27 cellular contexts compared by ENCODE assay signal in the genomic region with DNA sequence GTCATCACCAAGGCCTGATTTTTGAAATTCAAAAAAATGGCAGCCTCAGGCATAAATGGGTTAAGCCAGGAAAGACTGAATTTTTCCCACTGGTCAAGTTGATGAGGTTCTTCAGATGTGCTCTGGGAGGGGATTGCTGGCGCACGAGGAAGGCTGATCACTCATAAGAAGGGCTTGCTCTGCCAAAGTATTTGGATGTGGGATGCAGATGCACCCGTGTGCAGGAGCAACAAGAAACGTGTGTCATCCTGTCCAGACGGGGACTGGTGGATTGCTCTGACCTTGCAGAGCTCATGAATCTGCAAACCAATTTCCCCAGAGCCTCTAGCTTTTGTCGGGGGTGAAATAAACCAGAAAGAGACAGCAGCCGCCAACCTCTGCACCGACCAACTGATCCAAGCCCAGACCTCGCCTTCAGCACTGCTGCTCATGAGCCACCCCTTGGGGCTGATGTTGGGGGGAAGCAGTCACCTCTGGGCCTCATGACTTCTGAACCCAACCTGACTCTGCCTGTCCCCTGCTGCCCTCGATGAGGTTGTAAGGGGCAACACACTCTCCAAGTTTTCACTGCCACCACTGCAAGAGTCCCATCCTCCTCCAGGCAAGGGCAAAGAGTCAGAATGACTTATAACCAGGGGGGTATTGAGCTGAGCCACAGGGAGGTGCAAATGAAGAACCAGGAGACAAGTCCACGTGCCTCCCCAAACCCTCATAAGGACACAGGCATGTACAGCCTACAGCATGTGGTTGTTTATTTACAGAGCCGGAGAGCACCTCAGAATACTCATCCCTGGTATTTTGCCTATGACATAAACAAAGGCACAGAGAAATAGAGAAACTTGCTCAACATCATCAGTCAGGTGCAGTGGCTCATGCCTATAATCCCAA.
DNase-seq lines count a peak whose midpoint lies in the region; ATAC-seq, FAIRE-seq and TF ChIP-seq lines count a peak whose summit lies in the region.
"Had no signal": no experiment of that assay in that cellular context is flagged by ENCODE, and none has a peak within 500 bp of the region (broad histone marks: within the 10 kb centered on the region; RNA-seq: fewer than 3 reads in every experiment).

No MANE protein-coding gene starts in this region.

- WGBS in HepG2 (ENCODE audit: low lambda C conversion rate), result 59% methylated on average over 11 of the region's 12 CpGs
- WGBS in right lobe of liver (ENCODE audit: insufficient coverage, low coverage, low lambda C conversion rate, missing lambda C conversion rate), result 44% methylated on average over 7 of the region's 12 CpGs

- CTCF ChIA-PET in HepG2 (lab: Yijun Ruan, JAX; ENCODE audit: low intra/inter-chr PET ratio, low total read pairs), result no interaction called here

- H3K4me2 ChIP-seq in HepG2 (ENCODE audit: low read depth, low read length) (peak overlapping the region; percentile 59), astrocyte (ENCODE audit: low read length) (no peak overlapping the region)
- H3K4me2 ChIP-seq: BLaER1 had no signal

- H3K9ac ChIP-seq in HepG2 (ENCODE audit: insufficient read depth, low read depth, low read length) (peak overlapping the region; percentile 74), astrocyte (ENCODE audit: low read length) (no peak overlapping the region)
- H3K9ac ChIP-seq: BLaER1 had no signal

- H3K4me1 ChIP-seq in HepG2 (ENCODE audit: insufficient read depth, low read length), result peaks cover 100% of the 10 kb centered on the region
- no peaks in the 10 kb centered on the region for H3K4me1 ChIP-seq in right lobe of liver
- peaks cover 17% of the 10 kb centered on the region for H3K4me1 ChIP-seq in astrocyte (ENCODE audit: insufficient read depth, low read length)
- no peaks in the 10 kb centered on the region for H3K4me1 ChIP-seq in right atrium auricular region
- H3K4me1 ChIP-seq: HAP-1, psoas muscle, thyroid gland had no signal

- no peaks in the 10 kb centered on the region for H3K9me3 ChIP-seq in HepG2 (ENCODE audit: low read length)
- H3K9me3 ChIP-seq in right lobe of liver, result no peaks in the 10 kb centered on the region
- H3K9me3 ChIP-seq in astrocyte (ENCODE audit: insufficient read depth, low read depth, low read length), result no peaks in the 10 kb centered on the region
- H3K9me3 ChIP-seq in right atrium auricular region, result no peaks in the 10 kb centered on the region
- H3K9me3 ChIP-seq: BLaER1, HAP-1, psoas muscle, stomach, thyroid gland had no signal

- H2AFZ ChIP-seq in HepG2 (ENCODE audit: low read length) (no peak overlapping the region), astrocyte (ENCODE audit: low read depth, low read length) (no peak overlapping the region)

- TF ChIP-seq EP300 in HepG2 (IDR thresholded peaks at IDR 0.05; ENCODE audit: low read depth in 2 of 2, low read length in 2 of 2) (peak in 1 of 2 experiments; percentile 18; a peak in 1 of 4 replicates), HepG2 (CRISPR knock-in tag; IDR thresholded peaks at IDR 0.05; ENCODE audit: borderline replicate concordance) (no peak)

- H3K4me1 Mint-ChIP-seq in astrocyte (ENCODE audit: low read depth, unreplicated experiment), result peaks cover 28% of the 10 kb centered on the region
- no peaks in the 10 kb centered on the region for H3K4me1 Mint-ChIP-seq in endothelial cell (ENCODE audit: unreplicated experiment)
- H3K4me1 Mint-ChIP-seq: activated CD4-positive, alpha-beta T cell treated with anti-CD3 and anti-CD28 coated beads, Interleukin-2, amount 10 ng/mL, durations not matched to agents 7 days and 5 days; activated naive CD8-positive, alpha-beta T cell treated with anti-CD3 and anti-CD28 coated beads, Interleukin-2, amount 10 ng/mL, durations not matched to agents 7 days and 5 days had no signal

- intact Hi-C loops in HepG2 (cut with micrococcal nuclease; ENCODE audit: unreplicated experiment), result loop anchor here (1.0 to 5.0 kb wide), 3 partner anchors 7 to 59 kb away; no protein-coding TSS in a partner anchor
- intact Hi-C loops in right lobe of liver (cut with DNase I), result no loop called here

- H3K27ac ChIP-seq in HepG2 (ENCODE audit: extremely low read length, insufficient read depth, low read length) (peak overlapping the region; percentile 74), right lobe of liver (no peak overlapping the region), astrocyte (ENCODE audit: low read depth, low read length) (no peak overlapping the region), right atrium auricular region (no peak overlapping the region)
- H3K27ac ChIP-seq: BLaER1, psoas muscle, stomach, thyroid gland, WERI-Rb-1 had no signal

- no peaks in the 10 kb centered on the region for H3K9me3 Mint-ChIP-seq in astrocyte (ENCODE audit: unreplicated experiment)
- H3K9me3 Mint-ChIP-seq in endothelial cell (ENCODE audit: unreplicated experiment), result no peaks in the 10 kb centered on the region
- H3K9me3 Mint-ChIP-seq: activated CD4-positive, alpha-beta T cell treated with anti-CD3 and anti-CD28 coated beads, Interleukin-2, amount 10 ng/mL, durations not matched to agents 7 days and 5 days; activated naive CD8-positive, alpha-beta T cell treated with anti-CD3 and anti-CD28 coated beads, Interleukin-2, amount 10 ng/mL, durations not matched to agents 7 days and 5 days; activated T-cell treated with anti-CD3 and anti-CD28 coated beads, Interleukin-2, amount 50 U/mL, for 24 hours; memory B cell had no signal

- H3K4me3 Mint-ChIP-seq in astrocyte (ENCODE audit: unreplicated experiment) (no peak overlapping the region), endothelial cell (ENCODE audit: unreplicated experiment) (no peak overlapping the region)
- H3K4me3 Mint-ChIP-seq: activated CD4-positive, alpha-beta T cell treated with anti-CD3 and anti-CD28 coated beads, Interleukin-2, amount 10 ng/mL, durations not matched to agents 7 days and 5 days; activated naive CD8-positive, alpha-beta T cell treated with anti-CD3 and anti-CD28 coated beads, Interleukin-2, amount 10 ng/mL, durations not matched to agents 7 days and 5 days; activated T-cell treated with anti-CD3 and anti-CD28 coated beads, Interleukin-2, amount 50 U/mL, for 24 hours; memory B cell had no signal

- no peaks in the 10 kb centered on the region for H3K27me3 ChIP-seq in HepG2 (ENCODE audit: control insufficient read depth in 1 of 2, insufficient read depth in 2 of 2, low read length in 2 of 2)
- H3K27me3 ChIP-seq in right lobe of liver, result no peaks in the 10 kb centered on the region
- no peaks in the 10 kb centered on the region for H3K27me3 ChIP-seq in astrocyte (ENCODE audit: insufficient read depth, low read length)
- H3K27me3 ChIP-seq in right atrium auricular region, result no peaks in the 10 kb centered on the region
- H3K27me3 ChIP-seq: BLaER1, thyroid gland had no signal

- TF ChIP-seq RAD21 in HepG2 (CRISPR knock-in tag; IDR thresholded peaks at IDR 0.05), result no peak

- H3K27ac Mint-ChIP-seq in astrocyte (ENCODE audit: unreplicated experiment) (no peak overlapping the region), endothelial cell (ENCODE audit: unreplicated experiment) (no peak overlapping the region)
- H3K27ac Mint-ChIP-seq: activated CD4-positive, alpha-beta T cell treated with anti-CD3 and anti-CD28 coated beads, Interleukin-2, amount 10 ng/mL, durations not matched to agents 7 days and 5 days; activated naive CD8-positive, alpha-beta T cell treated with anti-CD3 and anti-CD28 coated beads, Interleukin-2, amount 10 ng/mL, durations not matched to agents 7 days and 5 days; activated T-cell treated with anti-CD3 and anti-CD28 coated beads, Interleukin-2, amount 50 U/mL, for 24 hours; memory B cell had no signal

- H3K36me3 Mint-ChIP-seq in astrocyte (ENCODE audit: low read depth, unreplicated experiment) (peaks cover 10% of the 10 kb centered on the region), endothelial cell (ENCODE audit: low read depth, unreplicated experiment) (no peaks in the 10 kb centered on the region)
- H3K36me3 Mint-ChIP-seq: activated naive CD8-positive, alpha-beta T cell treated with anti-CD3 and anti-CD28 coated beads, Interleukin-2, amount 10 ng/mL, durations not matched to agents 7 days and 5 days; memory B cell had no signal

- in situ Hi-C loops in HepG2 (cut with HindIII; ENCODE audit: extremely low pct_ligation_motif_present, low pct_unique_long_range_greater_than_20kb), result loop anchor here (10.0 to 25.0 kb wide), 2 partner anchors 364 to 622 kb away; partner anchors contain the start of gene COG1

- H3K4me3 ChIP-seq in HepG2 (replicated peaks in 1 of 3; ENCODE audit: insufficient read depth in 1 of 3, low read depth in 2 of 3, low read length in 3 of 3) (no peak overlapping the region; a peak in 1 of 6 replicates), right lobe of liver (no peak overlapping the region), astrocyte (ENCODE audit: insufficient read depth, low read depth, low read length) (no peak overlapping the region), right atrium auricular region (no peak overlapping the region)
- H3K4me3 ChIP-seq: BLaER1, HAP-1, psoas muscle, stomach, thyroid gland had no signal

- no peak for TF ChIP-seq CTCF in HepG2 (CRISPR knock-in tag; IDR thresholded peaks at IDR 0.05)
- TF ChIP-seq CTCF in right lobe of liver (IDR thresholded peaks at IDR 0.05), result no peak
- TF ChIP-seq CTCF in astrocyte (IDR thresholded peaks at IDR 0.05; ENCODE audit: insufficient read depth, low read depth, low read length), result no peak
- TF ChIP-seq CTCF in right atrium auricular region (IDR thresholded peaks at IDR 0.05), result no peak
- no peak for TF ChIP-seq CTCF in endothelial cell (IDR thresholded peaks at IDR 0.05; ENCODE audit: unreplicated experiment)

- peak; percentile 23 for FAIRE-seq in HepG2 (lab: Jason Lieb, UNC)
- FAIRE-seq in astrocyte (lab: Jason Lieb, UNC), result no peak
- FAIRE-seq in urothelium cell line (lab: Jason Lieb, UNC), result peak; percentile 40
- FAIRE-seq: A204.1, GM19239 had no signal

- H3K27me3 Mint-ChIP-seq in astrocyte (ENCODE audit: low read depth, unreplicated experiment) (no peaks in the 10 kb centered on the region), endothelial cell (ENCODE audit: unreplicated experiment) (peaks cover 8% of the 10 kb centered on the region)

- POLR2A ChIA-PET in HepG2 (lab: Yijun Ruan, JAX), result interaction anchor here (1.4 to 2.2 kb wide), 6 partner anchors 8 to 111 kb away, joined by 4 to 11 read pairs (median 5); no protein-coding TSS in a partner anchor

- TF ChIP-seq POLR2A in HepG2 (IDR thresholded peaks at IDR 0.05; ENCODE audit: insufficient read depth in 1 of 2, low read depth in 2 of 2, low read length in 2 of 2), result no peak
- TF ChIP-seq POLR2A in right lobe of liver (IDR thresholded peaks at IDR 0.05), result no peak
- no peak for TF ChIP-seq POLR2A in erythroblast (IDR thresholded peaks at IDR 0.05; ENCODE audit: low read length)

- no peak; the same call in 2 of the 3 replicates for ATAC-seq in HepG2
- ATAC-seq in right lobe of liver, result no peak
- ATAC-seq: psoas muscle had no signal

- H3K79me2 ChIP-seq in HepG2 (ENCODE audit: insufficient read depth, low read length), result peaks cover 96% of the 10 kb centered on the region
- H3K79me2 ChIP-seq in astrocyte (ENCODE audit: insufficient read depth, low read length), result peaks cover 96% of the 10 kb centered on the region

- H4K20me1 ChIP-seq in HepG2 (ENCODE audit: insufficient read depth, low read length) (no peaks in the 10 kb centered on the region; the same call in 1 of the 2 replicates), astrocyte (ENCODE audit: insufficient read depth, low read length) (peaks cover 100% of the 10 kb centered on the region)
- H4K20me1 ChIP-seq: BLaER1 had no signal

- H3K36me3 ChIP-seq in HepG2 (replicated peaks in 1 of 2; ENCODE audit: control insufficient read depth in 1 of 2, insufficient read depth in 2 of 2, low read length in 2 of 2), result no peaks in the 10 kb centered on the region; a peak in 1 of 5 replicates
- H3K36me3 ChIP-seq in right lobe of liver, result no peaks in the 10 kb centered on the region
- H3K36me3 ChIP-seq in astrocyte (ENCODE audit: insufficient read depth, low read length), result no peaks in the 10 kb centered on the region
- no peaks in the 10 kb centered on the region for H3K36me3 ChIP-seq in right atrium auricular region
- H3K36me3 ChIP-seq: BLaER1, HAP-1, stomach, thyroid gland, WERI-Rb-1 had no signal

- no peak for DNase-seq in HepG2 (ENCODE audit: low spot score)
- no peak for DNase-seq in right lobe of liver
- peak; percentile 37 for DNase-seq in astrocyte (ENCODE audit: low read depth)
- peak; percentile 21 for DNase-seq in iris pigment epithelial cell (ENCODE audit: low read depth)
- DNase-seq in urothelium cell line (ENCODE audit: low spot score), result no peak
- DNase-seq in right atrium auricular region (ENCODE audit: low spot score), result no peak
- DNase-seq in endothelial cell (ENCODE audit: low spot score), result no peak
- DNase-seq in erythroblast (lab: John Stamatoyannopoulos, UW), result no peak
- DNase-seq: activated CD4-positive, alpha-beta T cell treated with anti-CD3 and anti-CD28 coated beads, Interleukin-2, amount 10 ng/mL, durations not matched to agents 7 days and 5 days; activated gamma-delta T cell; activated naive CD8-positive, alpha-beta T cell treated with anti-CD3 and anti-CD28 coated beads, Interleukin-2, amount 10 ng/mL, durations not matched to agents 7 days and 5 days; activated T-cell treated with anti-CD3 and anti-CD28 coated beads, Interleukin-2, amount 50 U/mL, for 24 hours; central memory CD4-positive, alpha-beta T cell; KG1; left colon; NCI-H1436; NCI-H2107; NCI-H446 treated with DMSO at 0.1 percent for 48 hours; psoas muscle; stomach; thyroid gland; WERI-Rb-1 had no signal

- BruUV-seq in HepG2 (replicated peaks; lab: Mats Ljungman, UMichigan), result no TSS peak

Comparison
In these comparisons a context has a peak if more than half of its experiments do, and no peak if none do; other contexts are left out.
1. DNase-seq: peak in astrocyte (single experiment) and iris pigment epithelial cell (single experiment); none in HepG2 (single experiment), right lobe of liver (0 of 3), urothelium cell line (single experiment), right atrium auricular region (single experiment), endothelial cell (single experiment) and erythroblast (0 of 2).